1 cellular context compared by ENCODE assay signal in the genomic region with DNA sequence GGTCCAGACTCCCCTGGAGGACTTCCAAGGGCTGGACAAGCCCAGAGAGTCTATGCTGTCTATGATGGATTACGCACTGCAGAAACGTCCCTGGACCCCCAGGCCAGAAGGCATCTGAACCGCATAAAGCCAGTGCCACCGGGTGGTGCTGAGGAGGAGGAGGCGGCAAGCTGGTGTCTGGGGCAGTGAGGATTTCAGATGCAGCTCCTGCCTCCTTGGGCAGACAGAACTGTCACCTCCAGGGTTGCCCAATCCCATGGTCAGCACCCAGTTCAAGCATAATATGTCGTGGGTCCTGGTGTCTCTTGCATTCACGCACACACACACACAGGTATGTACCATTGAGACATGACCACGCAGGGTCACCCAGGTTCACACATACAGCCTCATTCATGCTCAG.
TF ChIP-seq lines count a peak whose summit lies in the region.

No MANE protein-coding gene starts in this region.

TF ChIP-seq in HepG2, 621 proteins besides CTCF, POLR2A, EP300 and RAD21 (continued from another document):
- TF ChIP-seq CBX2 (IDR thresholded peaks at IDR 0.05; ENCODE audit: low read depth, low read length) (no peak), CBX2 (CRISPR knock-in tag; IDR thresholded peaks at IDR 0.05; ENCODE audit: low read depth) (no peak)
